Comparison of ENCODE assay signal across 23 cellular contexts in the genomic region with DNA sequence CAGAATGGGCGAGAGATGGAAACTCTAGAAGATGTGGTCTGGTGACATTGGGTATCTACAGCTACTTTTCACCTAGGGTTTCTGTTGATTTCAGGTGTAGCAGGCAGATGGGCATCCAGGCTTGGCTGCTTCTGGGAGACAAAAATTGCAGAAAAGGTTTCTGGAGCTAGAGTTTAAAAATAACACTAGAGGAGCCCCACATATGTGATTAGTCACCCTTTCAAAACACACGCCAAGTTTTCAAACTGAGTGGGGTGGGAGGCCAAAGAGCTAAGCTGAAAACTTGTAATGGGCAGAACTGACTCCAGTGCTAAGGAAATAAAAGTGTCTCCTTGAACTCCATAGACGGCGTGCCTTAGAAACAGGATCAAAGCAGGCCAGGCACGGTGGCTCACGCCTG.
DNase-seq lines count a peak whose midpoint lies in the region; TF ChIP-seq lines count a peak whose summit lies in the region.
"Had no signal": no experiment of that assay in that cellular context is flagged by ENCODE, and none has a peak within 500 bp of the region (broad histone marks: within the 10 kb centered on the region; RNA-seq: fewer than 3 reads in every experiment).

No MANE protein-coding gene starts in this region.

- H3K36me3 Mint-ChIP-seq in nephron progenitor cell (ENCODE audit: low read depth): peaks cover 23% of the 10 kb centered on the region

- H2BK120ac ChIP-seq in mesenchymal stem cell (ENCODE audit: low read depth, low read length): no peak overlapping the region

- H3K36me3 ChIP-seq in BE2C: peaks cover 71% of the 10 kb centered on the region
- H3K36me3 ChIP-seq in mesenchymal stem cell (ENCODE audit: control insufficient read depth in 1 of 2, insufficient read depth in 2 of 2, low read depth in 1 of 2, low read length in 2 of 2): no peaks in the 10 kb centered on the region
- H3K36me3 ChIP-seq: cardiac muscle cell had no signal

- H3K23ac ChIP-seq in mesenchymal stem cell (ENCODE audit: low read length in 2 of 2): no peak overlapping the region

- DNase-seq in Daoy (ENCODE audit: low read depth) (peak; percentile 23), LHCN-M2 (ENCODE audit: low read depth) (peak; percentile 33), cardiac fibroblast (ENCODE audit: low read depth in 2 of 2) (peak; percentile 33 to 36), iris pigment epithelial cell (ENCODE audit: low read depth) (peak; percentile 37), nephron progenitor cell (no peak), BE2C (no peak), NCI-H2196 (lab: John Stamatoyannopoulos, UW; ENCODE audit: unreplicated experiment) (no peak), mesenchymal stem cell (no peak)
- DNase-seq: activated CD4-positive, alpha-beta T cell treated with anti-CD3 and anti-CD28 coated beads for 48 hours; activated naive CD8-positive, alpha-beta T cell treated with anti-CD3 and anti-CD28 coated beads, Interleukin-2, amount 10 ng/mL, durations not matched to agents 7 days and 5 days; CD8-positive, alpha-beta memory T cell; DMS79 treated with DMSO at 0.1 percent for 48 hours; left cardiac atrium; NCI-H1436 treated with DMSO at 0.1 percent for 48 hours; NCI-H2171 treated with DMSO at 0.1 percent for 48 hours; NCI-H69; SW 1271; trophoblast cell had no signal

- TF ChIP-seq CTCF in cardiac fibroblast (IDR thresholded peaks at IDR 0.05; ENCODE audit: low read depth, low read length) (no peak), nephron progenitor cell (IDR thresholded peaks at IDR 0.05) (no peak), BE2C (IDR thresholded peaks at IDR 0.05; ENCODE audit: low read depth, low read length) (no peak)

- no peak overlapping the region for H2BK12ac ChIP-seq in mesenchymal stem cell (ENCODE audit: low read length in 2 of 2)

- WGBS in mesenchymal stem cell: 83% methylated on average over 6 of the region's 6 CpGs

- no peak overlapping the region for H2AK5ac ChIP-seq in mesenchymal stem cell (ENCODE audit: low read length, severe bottlenecking)

- H2BK15ac ChIP-seq in mesenchymal stem cell (ENCODE audit: low read depth, poor library complexity, severe bottlenecking): no peak overlapping the region

- H3K4me3 Mint-ChIP-seq in nephron progenitor cell: no peak overlapping the region
- H3K4me3 Mint-ChIP-seq: activated naive CD8-positive, alpha-beta T cell treated with anti-CD3 and anti-CD28 coated beads, Interleukin-2, amount 10 ng/mL, durations not matched to agents 7 days and 5 days; CD8-positive, alpha-beta memory T cell; mesothelial cell of epicardium; neural crest cell; stimulated activated naive CD8-positive, alpha-beta T cell treated with anti-CD3 and anti-CD28 coated beads, Interleukin-15, Interleukin-2, amounts not matched to agents 100 ng/mL and 50 ng/mL, for 24 hours had no signal

- peaks cover under 1% of the 10 kb centered on the region for H3K9me3 Mint-ChIP-seq in nephron progenitor cell
- H3K9me3 Mint-ChIP-seq: neural crest cell; stimulated activated naive CD8-positive, alpha-beta T cell treated with anti-CD3 and anti-CD28 coated beads, Interleukin-15, Interleukin-2, amounts not matched to agents 100 ng/mL and 50 ng/mL, for 24 hours had no signal

- H3K27ac Mint-ChIP-seq in nephron progenitor cell: no peak overlapping the region
- H3K27ac Mint-ChIP-seq: activated naive CD8-positive, alpha-beta T cell treated with anti-CD3 and anti-CD28 coated beads, Interleukin-2, amount 10 ng/mL, durations not matched to agents 7 days and 5 days; mesothelial cell of epicardium; stimulated activated naive CD8-positive, alpha-beta T cell treated with anti-CD3 and anti-CD28 coated beads, Interleukin-15, Interleukin-2, amounts not matched to agents 100 ng/mL and 50 ng/mL, for 24 hours had no signal

- H3K4me3 ChIP-seq in cardiac fibroblast (replicated peaks in 1 of 2; ENCODE audit: low read depth in 2 of 2, low read length in 2 of 2): no peak overlapping the region
- H3K4me3 ChIP-seq in BE2C (ENCODE audit: low read depth, low read length): no peak overlapping the region
- H3K4me3 ChIP-seq in mesenchymal stem cell (ENCODE audit: insufficient read depth in 1 of 2, low read depth in 1 of 2, low read length in 2 of 2): no peak overlapping the region
- H3K4me3 ChIP-seq: cardiac muscle cell had no signal

- H4K91ac ChIP-seq in mesenchymal stem cell (ENCODE audit: low read length): no peak overlapping the region

- H2AFZ ChIP-seq in mesenchymal stem cell (ENCODE audit: low read depth, low read length): no peak overlapping the region

- H3K4me1 ChIP-seq in BE2C (peaks cover 5% of the 10 kb centered on the region), mesenchymal stem cell (ENCODE audit: control insufficient read depth, insufficient read depth, low read depth, low read length) (no peaks in the 10 kb centered on the region)

- no peak overlapping the region for H3K4me2 ChIP-seq in mesenchymal stem cell (ENCODE audit: low read length, poor library complexity, severe bottlenecking)

- H3K27me3 ChIP-seq in BE2C (no peaks in the 10 kb centered on the region), mesenchymal stem cell (ENCODE audit: control insufficient read depth in 1 of 2, insufficient read depth in 1 of 2, low read length in 2 of 2) (no peaks in the 10 kb centered on the region)
- H3K27me3 ChIP-seq: cardiac muscle cell had no signal

- no peak overlapping the region for H3K4ac ChIP-seq in mesenchymal stem cell (ENCODE audit: low read depth in 1 of 2, low read length in 2 of 2)

- no peak overlapping the region for H3K27ac ChIP-seq in mesenchymal stem cell (ENCODE audit: low read length, poor library complexity, severe bottlenecking)
- H3K27ac ChIP-seq: cardiac muscle cell, epithelial cell of prostate had no signal

- H3K9ac ChIP-seq in mesenchymal stem cell (ENCODE audit: low read length): no peak overlapping the region

- H2BK5ac ChIP-seq in mesenchymal stem cell (ENCODE audit: low read depth, low read length, poor library complexity, severe bottlenecking): no peak overlapping the region

- no peak overlapping the region for H3K18ac ChIP-seq in mesenchymal stem cell (ENCODE audit: low read depth in 1 of 2, low read length in 2 of 2)

- no peak overlapping the region for H3K14ac ChIP-seq in mesenchymal stem cell (ENCODE audit: low read length in 2 of 2)

- H3K9me3 ChIP-seq in BE2C: no peaks in the 10 kb centered on the region; the same call in 1 of the 2 replicates
- H3K9me3 ChIP-seq in mesenchymal stem cell (ENCODE audit: control insufficient read depth, low read length): no peaks in the 10 kb centered on the region

- no peaks in the 10 kb centered on the region for H3K27me3 Mint-ChIP-seq in nephron progenitor cell (ENCODE audit: low read depth, poor library complexity)
- H3K27me3 Mint-ChIP-seq: activated naive CD8-positive, alpha-beta T cell treated with anti-CD3 and anti-CD28 coated beads, Interleukin-2, amount 10 ng/mL, durations not matched to agents 7 days and 5 days; stimulated activated naive CD8-positive, alpha-beta T cell treated with anti-CD3 and anti-CD28 coated beads, Interleukin-15, Interleukin-2, amounts not matched to agents 100 ng/mL and 50 ng/mL, for 24 hours had no signal

- no peak overlapping the region for H4K8ac ChIP-seq in mesenchymal stem cell (ENCODE audit: low read length)

- H3K79me1 ChIP-seq in mesenchymal stem cell (replicated peaks; ENCODE audit: low read length, poor library complexity, severe bottlenecking): no peaks in the 10 kb centered on the region

- peaks cover 5% of the 10 kb centered on the region for H3K4me1 Mint-ChIP-seq in nephron progenitor cell
- H3K4me1 Mint-ChIP-seq: CD8-positive, alpha-beta memory T cell; mesothelial cell of epicardium had no signal

Comparison
In these comparisons a context has a peak if more than half of its experiments do, and no peak if none do; other contexts are left out.
1. DNase-seq: peak in Daoy (single experiment), LHCN-M2 (single experiment), cardiac fibroblast (2 of 2) and iris pigment epithelial cell (single experiment); none in nephron progenitor cell (single experiment), BE2C (single experiment), NCI-H2196 (single experiment) and mesenchymal stem cell (single experiment).